34 cellular contexts compared by ENCODE assay signal in the genomic region with DNA sequence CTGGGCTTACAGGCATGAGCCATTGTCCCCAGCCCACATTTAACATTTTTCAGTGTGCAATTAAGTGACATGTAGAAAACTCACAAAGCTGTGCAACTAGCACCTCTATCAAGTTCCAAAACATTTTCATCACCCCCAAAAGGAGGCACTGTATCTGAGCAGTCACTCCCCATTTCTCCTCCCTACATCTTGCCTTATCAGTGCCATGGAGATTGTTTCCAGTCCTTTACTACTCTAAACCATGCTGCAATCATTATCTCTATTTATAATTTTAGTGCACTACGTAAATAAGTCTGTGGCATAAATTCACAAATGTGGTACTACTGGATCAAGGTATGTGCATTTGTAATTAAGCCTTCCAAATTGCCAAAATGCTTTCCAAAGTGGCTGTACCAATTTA.
"Had no signal": no experiment of that assay in that cellular context is flagged by ENCODE, and none has a peak within 500 bp of the region (broad histone marks: within the 10 kb centered on the region; RNA-seq: fewer than 3 reads in every experiment).

No MANE protein-coding gene starts in this region.

- H3K27ac ChIP-seq: adrenal gland, body of pancreas, foreskin keratinocyte had no signal

- H3K27me3 ChIP-seq: adrenal gland, body of pancreas, esophagus muscularis mucosa, foreskin keratinocyte, gastrocnemius medialis, heart right ventricle had no signal

- H3K4me3 Mint-ChIP-seq: activated CD4-positive, alpha-beta T cell treated with anti-CD3 and anti-CD28 coated beads for 36 hours; activated CD8-positive, alpha-beta T cell treated with anti-CD3 and anti-CD28 coated beads for 36 hours; activated naive CD4-positive, alpha-beta T cell treated with anti-CD3 and anti-CD28 coated beads for 36 hours; activated naive CD4-positive, alpha-beta T cell treated with anti-CD3 and anti-CD28 coated beads, Interleukin-2, amount 50 U/mL, for 24 hours; activated naive CD8-positive, alpha-beta T cell treated with anti-CD3 and anti-CD28 coated beads for 36 hours; activated naive CD8-positive, alpha-beta T cell treated with anti-CD3 and anti-CD28 coated beads, Interleukin-2, amount 50 U/mL, for 24 hours; activated T-helper 1 cell treated with anti-CD3 and anti-CD28 coated beads, Interleukin-12 subunit alpha, Interleukin-12 subunit beta, Interleukin-2, Interleukin-4 antibody, amounts not matched to agents 30 ng/mL and 10 ng/mL and 1 ng/mL, durations not matched to agents 14 hours and 24 hours and 36 hours; effector memory CD8-positive, alpha-beta T cell; T-cell; T-helper 1 cell treated with Interleukin-12 subunit alpha and Interleukin-12 subunit beta and Interleukin-4 antibody, amounts not matched to agents 30 μg/mL and 1 μg/mL, for 36 hours had no signal

- H3K27me3 Mint-ChIP-seq: activated CD4-positive, alpha-beta T cell treated with anti-CD3 and anti-CD28 coated beads for 36 hours; activated CD8-positive, alpha-beta T cell treated with anti-CD3 and anti-CD28 coated beads for 36 hours; activated naive CD4-positive, alpha-beta T cell treated with anti-CD3 and anti-CD28 coated beads, Interleukin-2, amount 50 U/mL, for 24 hours; activated naive CD8-positive, alpha-beta T cell treated with anti-CD3 and anti-CD28 coated beads for 36 hours; activated naive CD8-positive, alpha-beta T cell treated with anti-CD3 and anti-CD28 coated beads, Interleukin-2, amount 50 U/mL, for 24 hours; effector memory CD8-positive, alpha-beta T cell; T-cell had no signal

- H3K4me3 ChIP-seq: adrenal gland, body of pancreas, esophagus muscularis mucosa, gastrocnemius medialis, heart right ventricle had no signal

- FAIRE-seq: colon had no signal

- ATAC-seq: activated CD4-positive, alpha-beta T cell treated with anti-CD3 and anti-CD28 coated beads for 36 hours; activated CD8-positive, alpha-beta T cell treated with anti-CD3 and anti-CD28 coated beads for 36 hours; activated naive CD8-positive, alpha-beta T cell treated with anti-CD3 and anti-CD28 coated beads, Interleukin-2, amount 50 U/mL, for 24 hours; body of pancreas; effector memory CD8-positive, alpha-beta T cell; foreskin keratinocyte; gastrocnemius medialis; T-cell had no signal

- H3K4me1 ChIP-seq: adrenal gland, body of pancreas, foreskin keratinocyte had no signal

- H3K27ac Mint-ChIP-seq: activated CD4-positive, alpha-beta T cell treated with anti-CD3 and anti-CD28 coated beads for 36 hours; activated CD8-positive, alpha-beta T cell treated with anti-CD3 and anti-CD28 coated beads for 36 hours; activated naive CD4-positive, alpha-beta T cell treated with anti-CD3 and anti-CD28 coated beads for 36 hours; activated naive CD4-positive, alpha-beta T cell treated with anti-CD3 and anti-CD28 coated beads, Interleukin-2, amount 50 U/mL, for 24 hours; activated naive CD8-positive, alpha-beta T cell treated with anti-CD3 and anti-CD28 coated beads for 36 hours; activated naive CD8-positive, alpha-beta T cell treated with anti-CD3 and anti-CD28 coated beads, Interleukin-2, amount 50 U/mL, for 24 hours; activated T-helper 1 cell treated with anti-CD3 and anti-CD28 coated beads, Interleukin-12 subunit alpha, Interleukin-12 subunit beta, Interleukin-2, Interleukin-4 antibody, amounts not matched to agents 30 ng/mL and 10 ng/mL and 1 ng/mL, durations not matched to agents 14 hours and 24 hours and 36 hours; activated T-helper 2 cell treated with anti-CD3 and anti-CD28 coated beads, Interferon-gamma antibody, Interleukin-2, Interleukin-4, amounts not matched to agents 10 μg/mL and 5 μg/mL and 100 μg/mL, durations not matched to agents 14 hours and 24 hours and 36 hours; T-cell; T-helper 1 cell treated with Interleukin-12 subunit alpha and Interleukin-12 subunit beta and Interleukin-4 antibody, amounts not matched to agents 30 μg/mL and 1 μg/mL, for 36 hours had no signal

- H3K9me3 ChIP-seq: adrenal gland, body of pancreas, esophagus muscularis mucosa, gastrocnemius medialis, heart right ventricle had no signal

- H3K9me3 Mint-ChIP-seq: activated CD8-positive, alpha-beta T cell treated with anti-CD3 and anti-CD28 coated beads for 36 hours; activated naive CD4-positive, alpha-beta T cell treated with anti-CD3 and anti-CD28 coated beads for 36 hours; activated naive CD4-positive, alpha-beta T cell treated with anti-CD3 and anti-CD28 coated beads, Interleukin-2, amount 50 U/mL, for 24 hours; activated naive CD8-positive, alpha-beta T cell treated with anti-CD3 and anti-CD28 coated beads for 36 hours; activated naive CD8-positive, alpha-beta T cell treated with anti-CD3 and anti-CD28 coated beads, Interleukin-2, amount 50 U/mL, for 24 hours; activated T-helper 1 cell treated with anti-CD3 and anti-CD28 coated beads, Interleukin-12 subunit alpha, Interleukin-12 subunit beta, Interleukin-2, Interleukin-4 antibody, amounts not matched to agents 30 ng/mL and 10 ng/mL and 1 ng/mL, durations not matched to agents 14 hours and 24 hours and 36 hours; activated T-helper 2 cell treated with anti-CD3 and anti-CD28 coated beads, Interferon-gamma antibody, Interleukin-2, Interleukin-4, amounts not matched to agents 10 μg/mL and 5 μg/mL and 100 μg/mL, durations not matched to agents 14 hours and 24 hours and 36 hours; effector memory CD8-positive, alpha-beta T cell; T-cell; T-helper 1 cell treated with Interleukin-12 subunit alpha and Interleukin-12 subunit beta and Interleukin-4 antibody, amounts not matched to agents 30 μg/mL and 1 μg/mL, for 36 hours had no signal

- DNase-seq: activated CD4-positive, alpha-beta T cell treated with anti-CD3 and anti-CD28 coated beads for 36 hours; activated CD4-positive, alpha-beta T cell treated with anti-CD3 and anti-CD28 coated beads, Interleukin-2, amount 50 U/mL, for 1 hour; activated CD4-positive, alpha-beta T cell treated with anti-CD3 and anti-CD28 coated beads, Interleukin-2, amount 50 U/mL, for 48 hours; activated CD4-positive, CD25-positive, alpha-beta regulatory T cell; activated CD4-positive, CD25-positive, alpha-beta regulatory T cell treated with anti-CD3 and anti-CD28 coated beads, Interleukin-2, amount 50 U/mL, for 72 hours; activated CD8-positive, alpha-beta memory T cell treated with anti-CD3 and anti-CD28 coated beads for 24 hours; activated CD8-positive, alpha-beta T cell treated with anti-CD3 and anti-CD28 coated beads for 36 hours; activated effector memory CD4-positive, alpha-beta T cell treated with anti-CD3 and anti-CD28 coated beads, Interleukin-2, amount 50 U/mL, for 16 hours; activated naive CD4-positive, alpha-beta T cell treated with anti-CD3 and anti-CD28 coated beads for 36 hours; activated naive CD8-positive, alpha-beta T cell treated with anti-CD3 and anti-CD28 coated beads for 36 hours; activated naive CD8-positive, alpha-beta T cell treated with anti-CD3 and anti-CD28 coated beads, Interleukin-2, amount 50 U/mL, for 24 hours; activated T-cell treated with anti-CD3 and anti-CD28 coated beads, Interleukin-2, amount 50 U/mL, for 1 hour; adrenal gland; amygdala; aorta; body of pancreas; caudate nucleus; cortex of kidney; dermis blood vessel endothelial cell; effector CD4-positive, alpha-beta T cell; effector memory CD8-positive, alpha-beta T cell; foreskin keratinocyte; gastrocnemius medialis; glutamatergic neuron; heart right ventricle; SW 1271; T-cell; T1000 had no signal
